24 cellular contexts compared by ENCODE assay signal in the genomic region with DNA sequence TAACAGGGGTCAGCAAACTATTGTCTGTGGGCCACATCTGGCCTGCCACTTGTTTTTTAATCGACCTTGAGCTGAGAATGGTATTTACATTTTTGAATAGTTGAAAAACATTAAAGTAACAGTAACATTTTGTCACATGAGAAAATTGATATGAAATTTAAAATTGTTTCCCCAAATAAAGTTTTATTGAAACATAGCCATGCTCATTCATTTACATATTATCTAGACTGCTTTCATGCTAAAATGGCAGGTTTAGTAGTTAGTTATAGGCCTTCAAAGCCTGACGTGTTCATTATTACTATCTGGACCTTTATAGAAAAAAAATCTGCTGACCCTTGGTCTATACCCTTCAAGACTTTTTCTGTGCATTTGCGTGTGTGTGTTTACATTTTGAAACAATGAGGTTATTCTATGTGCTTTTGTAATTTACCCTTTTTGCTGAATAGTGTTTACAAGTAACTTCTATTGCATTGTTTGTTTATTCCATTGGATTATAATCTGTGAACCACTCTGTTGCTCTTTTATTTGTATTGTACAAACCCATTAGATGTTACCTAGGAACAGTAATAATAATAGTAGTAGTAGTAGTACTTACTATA.
"Had no signal": no experiment of that assay in that cellular context is flagged by ENCODE, and none has a peak within 500 bp of the region (broad histone marks: within the 10 kb centered on the region; RNA-seq: fewer than 3 reads in every experiment).

No MANE protein-coding gene starts in this region.

- DNase-seq: hypothalamus; immature natural killer cell; left ventricle myocardium inferior; midbrain; mucosa of descending colon; naive thymus-derived CD4-positive, alpha-beta T cell; ovary; stimulated activated CD4-positive, alpha-beta T cell treated with anti-CD3 and anti-CD28 coated beads, Interleukin-12 subunit alpha, Interleukin-12 subunit beta, amount 100 ng/mL, for 4 hours; stimulated activated CD4-positive, alpha-beta T cell treated with anti-CD3 and anti-CD28 coated beads, Interleukin-15, amount 100 ng/mL, for 24 hours; stimulated activated CD4-positive, alpha-beta T cell treated with anti-CD3 and anti-CD28 coated beads, Interleukin-2, amount 100 ng/mL, for 24 hours; stimulated activated CD4-positive, alpha-beta T cell treated with anti-CD3 and anti-CD28 coated beads, Interleukin-4, amount 100 ng/mL, for 1 hour; stimulated activated naive B cell treated with anti-CD40 and anti-IgM and Interleukin-4, amounts not matched to agents 10 μg/mL and 1 μg/mL and 100 μg/mL, for 72 hours; tibial artery; trophoblast cell; upper lobe of right lung had no signal

- H3K27me3 ChIP-seq: ovary, right atrium auricular region, suprapubic skin, tibial artery, upper lobe of right lung had no signal

- H3K36me3 ChIP-seq: left ventricle myocardium inferior, ovary, right atrium auricular region, suprapubic skin, thoracic aorta, tibial artery, upper lobe of right lung had no signal

- H3K27ac ChIP-seq: left ventricle myocardium inferior, ovary, right atrium auricular region, skin epidermis, suprapubic skin, thoracic aorta, tibial artery, upper lobe of right lung had no signal

- FAIRE-seq: islet of Langerhans, urothelium cell line had no signal

- H3K9me3 ChIP-seq: left ventricle myocardium inferior, mucosa of descending colon, ovary, right atrium auricular region, suprapubic skin, thoracic aorta, tibial artery, upper lobe of right lung had no signal

- ATAC-seq: mucosa of descending colon; naive thymus-derived CD4-positive, alpha-beta T cell; natural killer cell treated with Interleukin-12 subunit alpha and Interleukin-12 subunit beta and Interleukin-15 and Interleukin-18, amount 100 ng/mL, for 72 hours; sciatic nerve; stimulated activated naive B cell treated with anti-CD40 and anti-IgM and Interleukin-4, amounts not matched to agents 10 μg/mL and 1 μg/mL and 100 μg/mL, for 72 hours; upper lobe of right lung had no signal

- H3K4me3 ChIP-seq: left ventricle myocardium inferior, lung, mucosa of descending colon, ovary, right atrium auricular region, skin epidermis, suprapubic skin, thoracic aorta, tibial artery, upper lobe of right lung had no signal
